8 cellular contexts compared by ENCODE assay signal in genomic region chr2:106572541-106573148, GRCh38.
DNase-seq lines count a peak whose midpoint lies in the region; ATAC-seq and TF ChIP-seq lines count a peak whose summit lies in the region.

No MANE protein-coding gene starts in this region.

- intact Hi-C loops in esophagus muscularis mucosa (cut with DNase I), result no loop called here

- no peaks in the 10 kb centered on the region for H3K36me3 ChIP-seq in esophagus muscularis mucosa

- WGBS in esophagus muscularis mucosa, result 42% methylated on average over 4 of the region's 4 CpGs

- H3K27me3 ChIP-seq in esophagus muscularis mucosa, result no peaks in the 10 kb centered on the region

- H3K27ac ChIP-seq in esophagus muscularis mucosa (replicated peaks in 1 of 4), result no peak overlapping the region

- no peak for TF ChIP-seq POLR2A in esophagus muscularis mucosa (IDR thresholded peaks at IDR 0.05; ENCODE audit: low read depth)

- no peaks in the 10 kb centered on the region for H3K9me3 ChIP-seq in esophagus muscularis mucosa

- DNase-seq in activated T-cell treated with anti-CD3 and anti-CD28 coated beads for 48 hours (ENCODE audit: low read depth) (peak; percentile 15), activated T-cell treated with anti-CD3 and anti-CD28 coated beads for 4 hours (no peak), NCI-H1694 (lab: John Stamatoyannopoulos, UW) (peak; percentile 27), esophagus muscularis mucosa (ENCODE audit: extremely low spot score) (no peak), superior temporal gyrus (ENCODE audit: extremely low spot score) (peak; percentile 43), AG20443 (ENCODE audit: low spot score) (no peak), hippocampal formation (lab: John Stamatoyannopoulos, UW) (no peak)

- ATAC-seq in HG03520 (IDR thresholded peaks at IDR 0.05; ENCODE audit: unreplicated experiment), result no peak

- TF ChIP-seq EP300 in esophagus muscularis mucosa (IDR thresholded peaks at IDR 0.05), result no peak

- peaks cover 5 to 16% (median 11%) of the 10 kb centered on the region in 4 donors for H3K4me1 ChIP-seq in esophagus muscularis mucosa

- H3K4me3 ChIP-seq in esophagus muscularis mucosa, result no peak overlapping the region

- TF ChIP-seq CTCF in esophagus muscularis mucosa (IDR thresholded peaks at IDR 0.05), result peak in 2 of 3 experiments; percentile 22 to 50

Comparison
In these comparisons a context has a peak if more than half of its experiments do, and no peak if none do; other contexts are left out.
1. DNase-seq: peak in activated T-cell treated with anti-CD3 and anti-CD28 coated beads for 48 hours (single experiment), NCI-H1694 (single experiment) and superior temporal gyrus (single experiment); none in activated T-cell treated with anti-CD3 and anti-CD28 coated beads for 4 hours (single experiment), esophagus muscularis mucosa (single experiment), AG20443 (single experiment) and hippocampal formation (0 of 2).